In genomic region chr14:23006544-23007419, GRCh38 we compare ENCODE assay signal across 8 cellular contexts. TPM values are rescaled to one million over a fixed set of nuclear protein-coding genes. Genes with fewer than 3 reads are reported as not detected.
DNase-seq lines count a peak whose midpoint lies in the region; ATAC-seq and TF ChIP-seq lines count a peak whose summit lies in the region.

No MANE protein-coding gene starts in this region.

- no peaks in the 10 kb centered on the region for H3K27me3 ChIP-seq in CD4-positive, alpha-beta memory T cell (ENCODE audit: insufficient read depth, low read length)
- H3K27me3 ChIP-seq in ectodermal cell (ENCODE audit: control insufficient read depth, insufficient read depth, low read length, poor library complexity, severe bottlenecking) (no peaks in the 10 kb centered on the region), lung (ENCODE audit: control insufficient read depth, insufficient read depth) (no peaks in the 10 kb centered on the region)

- H3K9me3 ChIP-seq in CD4-positive, alpha-beta memory T cell (ENCODE audit: control insufficient read depth in 1 of 2, low read length in 2 of 2): no peaks in the 10 kb centered on the region
- H3K9me3 ChIP-seq in ectodermal cell (ENCODE audit: control insufficient read depth, low read length): no peaks in the 10 kb centered on the region
- no peaks in the 10 kb centered on the region for H3K9me3 ChIP-seq in lung (ENCODE audit: control insufficient read depth in 2 of 2, insufficient read depth in 1 of 2, low read length in 1 of 2)

- peak overlapping the region; percentile 90 to 99 (median 97) for H3K27ac Mint-ChIP-seq in CD4-positive, alpha-beta memory T cell
- peak overlapping the region; percentile 97 for H3K27ac Mint-ChIP-seq in activated CD8-positive, alpha-beta T cell treated with anti-CD3 and anti-CD28 coated beads for 36 hours

- peaks cover 0 to 6% of the 10 kb centered on the region in 2 donors for H3K36me3 Mint-ChIP-seq in CD4-positive, alpha-beta memory T cell
- no peaks in the 10 kb centered on the region for H3K36me3 Mint-ChIP-seq in activated CD8-positive, alpha-beta T cell treated with anti-CD3 and anti-CD28 coated beads for 36 hours (ENCODE audit: low read depth)

- intact Hi-C loops in CD4-positive, alpha-beta memory T cell (cut with micrococcal nuclease): loop anchor here (1.0 kb wide), 4 partner anchors 23 to 77 kb away; partner anchors contain the start of gene PRMT5
- intact Hi-C loops in activated CD8-positive, alpha-beta T cell treated with anti-CD3 and anti-CD28 coated beads for 36 hours (cut with micrococcal nuclease): loop anchor here (1.0 to 5.0 kb wide), 2 partner anchors 28 to 51 kb away; partner anchors contain the start of genes CDH24 and PSMB5

- peak overlapping the region; percentile 80 for H3K27ac ChIP-seq in CD4-positive, alpha-beta memory T cell (ENCODE audit: low read depth, low read length)
- peak overlapping the region; percentile 91 for H3K27ac ChIP-seq in ectodermal cell (ENCODE audit: insufficient read depth, low read depth, low read length, poor library complexity, severe bottlenecking)
- peak overlapping the region; percentile 91 to 94 for H3K27ac ChIP-seq in lung (ENCODE audit: low read depth in 1 of 2, low read length in 1 of 2)

- peak; percentile 99 for DNase-seq in CD4-positive, alpha-beta memory T cell
- DNase-seq in NCI-H82 treated with DMSO at 0.1 percent for 48 hours (lab: John Stamatoyannopoulos, UW; ENCODE audit: unreplicated experiment) (peak; percentile 96), lung (ENCODE audit: low spot score) (peak; percentile 97)
- peak; percentile 98 for DNase-seq in activated CD8-positive, alpha-beta T cell treated with anti-CD3 and anti-CD28 coated beads for 36 hours
- peak; percentile 85 to 97 (median 95) for DNase-seq in stimulated activated CD4-positive, alpha-beta T cell treated with anti-CD3 and anti-CD28 coated beads, TNF-alpha, amount 100 ng/mL, for 4 hours (ENCODE audit: low read depth in 3 of 3)

- H3K27me3 Mint-ChIP-seq in CD4-positive, alpha-beta memory T cell: no peaks in the 10 kb centered on the region
- no peaks in the 10 kb centered on the region for H3K27me3 Mint-ChIP-seq in activated CD8-positive, alpha-beta T cell treated with anti-CD3 and anti-CD28 coated beads for 36 hours

- H3K9me3 Mint-ChIP-seq in CD4-positive, alpha-beta memory T cell: no peaks in the 10 kb centered on the region
- no peaks in the 10 kb centered on the region for H3K9me3 Mint-ChIP-seq in activated CD8-positive, alpha-beta T cell treated with anti-CD3 and anti-CD28 coated beads for 36 hours

- CTCF ChIA-PET in CD4-positive, alpha-beta memory T cell (lab: Charles Lee; ENCODE audit: partially characterized antibody): interaction anchor here (0.8 to 4.0 kb wide), 25 partner anchors 8 to 419 kb away, joined by 3 to 47 read pairs (median 7); partner anchors contain the start of genes ACIN1, AJUBA, C14orf119 and CDH24
- CTCF ChIA-PET in activated CD8-positive, alpha-beta T cell treated with anti-CD3 and anti-CD28 coated beads for 36 hours (lab: Charles Lee): interaction anchor here (0.8 to 4.1 kb wide), 32 partner anchors 9 to 113 kb away, joined by 3 to 65 read pairs (median 8); partner anchors contain the start of genes ACIN1, AJUBA, C14orf119 and CDH24

- ATAC-seq in GM19438 (IDR thresholded peaks at IDR 0.05; ENCODE audit: low read depth, unreplicated experiment) (peak; percentile 89), HG03575 (IDR thresholded peaks at IDR 0.05; ENCODE audit: extremely low read depth, insufficient number of reproducible peaks, low FRiP score, unreplicated experiment) (peak; percentile 75), lung (ENCODE audit: insufficient read depth, low FRiP score) (peak; percentile 99)
- ATAC-seq in activated CD8-positive, alpha-beta T cell treated with anti-CD3 and anti-CD28 coated beads for 36 hours: peak; percentile 96

- no peaks in the 10 kb centered on the region for H3K36me3 ChIP-seq in CD4-positive, alpha-beta memory T cell (ENCODE audit: insufficient read depth, low read length)
- H3K36me3 ChIP-seq in ectodermal cell (ENCODE audit: control insufficient read depth, insufficient read depth, low read length): no peaks in the 10 kb centered on the region
- H3K36me3 ChIP-seq in lung (ENCODE audit: control insufficient read depth in 2 of 2, insufficient read depth in 2 of 2, low read length in 2 of 2): no peaks in the 10 kb centered on the region

- peaks cover 37% of the 10 kb centered on the region for H3K4me1 ChIP-seq in CD4-positive, alpha-beta memory T cell (ENCODE audit: insufficient read depth, low read length)
- H3K4me1 ChIP-seq in ectodermal cell (ENCODE audit: control insufficient read depth, insufficient read depth, low read length): peaks cover 4% of the 10 kb centered on the region
- peaks cover 0 to 3% of the 10 kb centered on the region in 2 donors for H3K4me1 ChIP-seq in lung (ENCODE audit: control insufficient read depth in 2 of 2, insufficient read depth in 2 of 2, low read length in 2 of 2)

- 1% methylated on average over 62 of the region's 62 CpGs for WGBS in ectodermal cell, 2 experiments
- 0 to 1% methylated on average over 62 of the region's 62 CpGs for WGBS in lung, 2 donors

- POLR2A ChIA-PET in CD4-positive, alpha-beta memory T cell (lab: Charles Lee; ENCODE audit: partially characterized antibody): interaction anchor here (0.6 to 3.5 kb wide), 48 partner anchors 9 to 1570 kb away, joined by 3 to 42 read pairs (median 6); partner anchors contain the start of genes ACIN1, AJUBA, C14orf119 and CDH24
- POLR2A ChIA-PET in activated CD8-positive, alpha-beta T cell treated with anti-CD3 and anti-CD28 coated beads for 36 hours (lab: Charles Lee): interaction anchor here (0.6 to 2.8 kb wide), 33 partner anchors 10 to 315 kb away, joined by 3 to 32 read pairs (median 4); partner anchors contain the start of genes ACIN1, C14orf119, CDH24 and HAUS4

- peak overlapping the region; percentile 94 to 99 (median 97) for H3K4me3 Mint-ChIP-seq in CD4-positive, alpha-beta memory T cell
- peak overlapping the region; percentile 91 for H3K4me3 Mint-ChIP-seq in activated CD8-positive, alpha-beta T cell treated with anti-CD3 and anti-CD28 coated beads for 36 hours

- peaks cover 17 to 52% (median 34%) of the 10 kb centered on the region in 4 donors for H3K4me1 Mint-ChIP-seq in CD4-positive, alpha-beta memory T cell
- H3K4me1 Mint-ChIP-seq in activated CD8-positive, alpha-beta T cell treated with anti-CD3 and anti-CD28 coated beads for 36 hours (ENCODE audit: low read depth): peaks cover 34% of the 10 kb centered on the region

- peak; percentile 39 for TF ChIP-seq CTCF in activated CD8-positive, alpha-beta T cell treated with anti-CD3 and anti-CD28 coated beads for 36 hours (IDR thresholded peaks at IDR 0.05)
- no peak for TF ChIP-seq CTCF in lung (IDR thresholded peaks at IDR 0.05; ENCODE audit: control extremely low read depth, extremely low read depth)

- H3K4me3 ChIP-seq in CD4-positive, alpha-beta memory T cell (ENCODE audit: low read length in 2 of 2): peak overlapping the region; percentile 96
- H3K4me3 ChIP-seq in ectodermal cell (ENCODE audit: insufficient read depth, low read depth, low read length) (peak overlapping the region; percentile 49), lung (peak overlapping the region; percentile 63)

RNA-seq across cellular contexts. Expression of gene C14orf93, which starts 3.2 kb away (rescaled TPM):
- total RNA-seq in CD4-positive, alpha-beta memory T cell: 10 to 100 TPM; 13.2 to 13.3 TPM
- 1 to 10 TPM; 6.0 to 7.9 TPM for polyA plus RNA-seq in CD4-positive, alpha-beta memory T cell
- total RNA-seq in activated CD8-positive, alpha-beta T cell treated with anti-CD3 and anti-CD28 coated beads for 36 hours: 10 to 100 TPM; 13.2 to 13.5 TPM
- polyA plus RNA-seq in ectodermal cell (2013, experiment 1 of 4): 12.5 TPM
- 10.1 TPM for polyA plus RNA-seq in ectodermal cell (2013, experiment 2 of 4)
- polyA plus RNA-seq in ectodermal cell (2013, experiment 3 of 4): 9.4 TPM
- 11.8 TPM for polyA plus RNA-seq in ectodermal cell (2013, experiment 4 of 4)
- total RNA-seq in lung: 10 to 100 TPM; 10.3 to 14.9 TPM
- 1 to 10 TPM; 7.5 to 8.4 TPM for polyA plus RNA-seq in lung

RNA-seq across cellular contexts. Expression of gene AJUBA, which starts 24.4 kb away (rescaled TPM):
- 1 to 10 TPM; 2.8 to 3.9 TPM for total RNA-seq in CD4-positive, alpha-beta memory T cell
- polyA plus RNA-seq in CD4-positive, alpha-beta memory T cell: 1 to 10 TPM in 1 of 2 donors, under 1 TPM in 1; 0.30 to 1.3 TPM
- total RNA-seq in activated CD8-positive, alpha-beta T cell treated with anti-CD3 and anti-CD28 coated beads for 36 hours: 1 to 10 TPM; 2.3 to 2.6 TPM
- polyA plus RNA-seq in ectodermal cell (2013, experiment 1 of 4): 121 TPM
- 139 TPM for polyA plus RNA-seq in ectodermal cell (2013, experiment 2 of 4)
- 91.1 TPM for polyA plus RNA-seq in ectodermal cell (2013, experiment 3 of 4)
- polyA plus RNA-seq in ectodermal cell (2013, experiment 4 of 4): 103 TPM
- total RNA-seq in lung: 10 to 100 TPM; 33.8 to 34.2 TPM
- polyA plus RNA-seq in lung: 10 to 100 TPM in 1 of 2 donors, 1 to 10 TPM in 1; 7.2 to 23.7 TPM

RNA-seq across cellular contexts. Expression of gene PSMB5, which starts 27.9 kb away (rescaled TPM):
- total RNA-seq in CD4-positive, alpha-beta memory T cell: 10 to 100 TPM; 31.4 to 33.6 TPM
- 10 to 100 TPM; 52.9 to 56.6 TPM for polyA plus RNA-seq in CD4-positive, alpha-beta memory T cell
- 100 to 1,000 TPM; 119 to 120 TPM for total RNA-seq in activated CD8-positive, alpha-beta T cell treated with anti-CD3 and anti-CD28 coated beads for 36 hours
- polyA plus RNA-seq in ectodermal cell (2013, experiment 1 of 4): 221 TPM
- 233 TPM for polyA plus RNA-seq in ectodermal cell (2013, experiment 2 of 4)
- 176 TPM for polyA plus RNA-seq in ectodermal cell (2013, experiment 3 of 4)
- polyA plus RNA-seq in ectodermal cell (2013, experiment 4 of 4): 173 TPM
- 100 to 1,000 TPM in 1 of 2 donors, 10 to 100 TPM in 1; 64.8 to 107 TPM for total RNA-seq in lung
- polyA plus RNA-seq in lung: 100 to 1,000 TPM in 1 of 2 donors, 10 to 100 TPM in 1; 94.6 to 147 TPM

RNA-seq across cellular contexts. Expression of gene PSMB11, which starts 35.2 kb away (rescaled TPM):
- not detected for total RNA-seq in CD4-positive, alpha-beta memory T cell
- polyA plus RNA-seq in CD4-positive, alpha-beta memory T cell: not detected
- total RNA-seq in activated CD8-positive, alpha-beta T cell treated with anti-CD3 and anti-CD28 coated beads for 36 hours: not detected
- not detected for polyA plus RNA-seq in ectodermal cell (2013, experiment 1 of 4)
- not detected for polyA plus RNA-seq in ectodermal cell (2013, experiment 2 of 4)
- not detected for polyA plus RNA-seq in ectodermal cell (2013, experiment 3 of 4)
- not detected for polyA plus RNA-seq in ectodermal cell (2013, experiment 4 of 4)
- total RNA-seq in lung: not detected
- not detected for polyA plus RNA-seq in lung

RNA-seq across cellular contexts. Expression of gene HAUS4, which starts 49.9 kb away (rescaled TPM):
- total RNA-seq in CD4-positive, alpha-beta memory T cell: 10 to 100 TPM; 32.6 to 35.7 TPM
- 10 to 100 TPM; 29.1 to 31.3 TPM for polyA plus RNA-seq in CD4-positive, alpha-beta memory T cell
- 10 to 100 TPM; 80.3 to 82.2 TPM for total RNA-seq in activated CD8-positive, alpha-beta T cell treated with anti-CD3 and anti-CD28 coated beads for 36 hours
- polyA plus RNA-seq in ectodermal cell (2013, experiment 1 of 4): 85.3 TPM
- polyA plus RNA-seq in ectodermal cell (2013, experiment 2 of 4): 76.6 TPM
- 87.7 TPM for polyA plus RNA-seq in ectodermal cell (2013, experiment 3 of 4)
- 95.6 TPM for polyA plus RNA-seq in ectodermal cell (2013, experiment 4 of 4)
- 10 to 100 TPM; 47.2 to 49.0 TPM for total RNA-seq in lung
- 10 to 100 TPM; 28.3 to 45.5 TPM for polyA plus RNA-seq in lung

Comparison
In these comparisons a context has a peak if more than half of its experiments do, and no peak if none do; other contexts are left out.
1. Peak in every context shown above with its lines: DNase-seq, ATAC-seq, H3K4me3 ChIP-seq and H3K27ac ChIP-seq.
2. RNA of gene AJUBA, which starts 24.4 kb away (total RNA-seq): 33.8 to 34.2 TPM in lung; 2.8 to 3.9 TPM in CD4-positive, alpha-beta memory T cell and 2.3 to 2.6 TPM in activated CD8-positive, alpha-beta T cell treated with anti-CD3 and anti-CD28 coated beads for 36 hours; every median in the first group is over 4 times any median in the second.